In genomic region chr1:199096601-199097000, GRCh38 we compare ENCODE assay signal across 25 cellular contexts.
A peak's percentile ranks its signal among the peaks of the same experiment; 100 is the strongest.
DNase-seq lines count a peak whose midpoint lies in the region; ATAC-seq and TF ChIP-seq lines count a peak whose summit lies in the region.
"Had no signal": no experiment of that assay in that cellular context is flagged by ENCODE, and none has a peak within 500 bp of the region (broad histone marks: within the 10 kb centered on the region; RNA-seq: fewer than 3 reads in every experiment).

No MANE protein-coding gene starts in this region.

- H3K4me2 ChIP-seq in trophoblast cell (ENCODE audit: low read length), result no peak overlapping the region
- H3K4me2 ChIP-seq: PC-9 had no signal

- no peak overlapping the region for H3K4ac ChIP-seq in trophoblast cell (ENCODE audit: low read depth, low read length)

- H2BK120ac ChIP-seq in trophoblast cell (ENCODE audit: insufficient read depth, low read length, poor library complexity), result no peak overlapping the region

- H3K4me3 ChIP-seq in epithelial cell of esophagus (ENCODE audit: low read length) (no peak overlapping the region), trophoblast cell (ENCODE audit: low read depth, low read length) (no peak overlapping the region)
- H3K4me3 ChIP-seq: PC-9, SJCRH30 had no signal

- H3K23ac ChIP-seq in trophoblast cell (ENCODE audit: low read length), result no peak overlapping the region

- H2AFZ ChIP-seq in trophoblast cell (ENCODE audit: insufficient read depth, low read length, poor library complexity), result no peak overlapping the region
- H2AFZ ChIP-seq: PC-9 had no signal

- no peak overlapping the region for H3K18ac ChIP-seq in trophoblast cell (ENCODE audit: low read length)

- no CpG with 5 or more reads among the region's 5 CpGs for WGBS in trophoblast cell (ENCODE audit: extremely low coverage, insufficient coverage, insufficient read length)

- H3K79me2 ChIP-seq in trophoblast cell (ENCODE audit: control insufficient read depth, insufficient read depth, low read length, poor library complexity), result no peaks in the 10 kb centered on the region

- H3K4me1 ChIP-seq in trophoblast cell (ENCODE audit: control insufficient read depth in 1 of 2, insufficient read depth in 2 of 2, low read length in 2 of 2), result no peaks in the 10 kb centered on the region
- H3K4me1 ChIP-seq: SJCRH30 had no signal

- no peak overlapping the region for H3K14ac ChIP-seq in trophoblast cell (ENCODE audit: low read length)

- no peaks in the 10 kb centered on the region for H3K27me3 ChIP-seq in trophoblast cell (ENCODE audit: insufficient read depth, low read length)
- H3K27me3 ChIP-seq: SJCRH30 had no signal

- DNase-seq in HT-29 (ENCODE audit: low spot score) (peak; percentile 14), NCI-H510A (lab: John Stamatoyannopoulos, UW) (peak; percentile 6), epithelial cell of esophagus (ENCODE audit: low read depth) (peak; percentile 46), trophoblast cell (peak; percentile 37 to 84), DMS 273 treated with DMSO at 0.1 percent for 48 hours (lab: John Stamatoyannopoulos, UW) (no peak)
- DNase-seq: C1 segment of cervical spinal cord; CD4-positive, alpha-beta memory T cell; COR-L47; DMS79 treated with DMSO at 0.1 percent for 48 hours; HCEC 1CT; Karpas-422; NCI-H1092; NCI-H1417 treated with DMSO at 0.1 percent for 48 hours; NCI-H1694 treated with DMSO at 0.1 percent for 48 hours; NCI-H2081; NCI-H2171 treated with DMSO at 0.1 percent for 48 hours; NCI-H345; NCI-H524 treated with DMSO at 0.1 percent for 48 hours; PC-9; SJCRH30 had no signal

- no peak overlapping the region for H2BK12ac ChIP-seq in trophoblast cell (ENCODE audit: low read length)

- H2AK5ac ChIP-seq in trophoblast cell (ENCODE audit: low read length), result no peak overlapping the region

- ATAC-seq in GM19324 (IDR thresholded peaks at IDR 0.05; ENCODE audit: low FRiP score, unreplicated experiment) (no peak), GM19035 (IDR thresholded peaks at IDR 0.05; ENCODE audit: unreplicated experiment) (no peak)
- ATAC-seq: HepG2, Right ventricle myocardium inferior, SK-N-SH treated with all-trans-retinoic acid at 6 μM for 48 hours had no signal

- peaks cover 2% of the 10 kb centered on the region for H3K9me3 ChIP-seq in trophoblast cell (ENCODE audit: insufficient read depth, low read depth, low read length)
- H3K9me3 ChIP-seq: SJCRH30 had no signal

- no peak overlapping the region for H3K9ac ChIP-seq in trophoblast cell (ENCODE audit: low read length)

- no peak for TF ChIP-seq CTCF in epithelial cell of esophagus (IDR thresholded peaks at IDR 0.05; ENCODE audit: insufficient read depth, low read depth, low read length, missing control alignments)

- H3K36me3 ChIP-seq in trophoblast cell (ENCODE audit: control insufficient read depth in 1 of 2, insufficient read depth in 2 of 2, low read length in 2 of 2), result no peaks in the 10 kb centered on the region
- H3K36me3 ChIP-seq: SJCRH30 had no signal

- H4K91ac ChIP-seq in trophoblast cell (ENCODE audit: low read depth, low read length), result no peak overlapping the region

- H2BK5ac ChIP-seq in trophoblast cell (ENCODE audit: low read depth, low read length, poor library complexity), result no peak overlapping the region

- no peaks in the 10 kb centered on the region for H3K79me1 ChIP-seq in trophoblast cell (ENCODE audit: low read length)

- peak overlapping the region; percentile 12 for H3K27ac ChIP-seq in trophoblast cell (ENCODE audit: low read depth, low read length)
- H3K27ac ChIP-seq: PC-9, SJCRH30 had no signal

- no peak overlapping the region for H4K12ac ChIP-seq in trophoblast cell (ENCODE audit: low read depth, low read length)

- no peak overlapping the region for H4K8ac ChIP-seq in trophoblast cell (ENCODE audit: low read depth, low read length)
